In the genomic region with DNA sequence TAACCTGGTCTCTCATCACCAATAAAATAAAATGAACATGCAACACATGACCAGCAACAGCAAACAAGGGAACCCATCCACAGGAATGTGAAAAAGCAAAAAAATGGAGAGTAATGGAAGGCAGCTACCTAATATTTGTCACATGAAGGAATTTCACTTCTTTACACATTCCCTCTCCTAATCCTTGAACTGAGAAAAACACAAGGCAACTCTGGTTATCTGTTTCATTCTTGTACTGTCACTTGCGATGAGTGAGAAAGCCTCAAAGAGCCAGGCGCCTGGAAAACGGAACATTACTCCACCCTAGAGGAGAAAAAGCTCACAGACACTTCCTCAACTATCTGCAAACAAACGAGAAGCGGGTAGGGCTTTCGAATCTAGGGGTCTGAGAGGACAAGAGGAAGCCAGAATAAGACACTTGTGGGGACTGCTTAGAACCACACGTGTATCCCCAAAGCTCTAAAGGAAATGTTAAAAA, we compare ENCODE assay signal across 8 cellular contexts. TPM values are rescaled to one million over a fixed set of nuclear protein-coding genes. Genes with fewer than 3 reads are reported as not detected.
DNase-seq lines count a peak whose midpoint lies in the region; ATAC-seq and TF ChIP-seq lines count a peak whose summit lies in the region.

No MANE protein-coding gene starts in this region.

- H3K27me3 ChIP-seq in Loucy (ENCODE audit: insufficient read depth, low read length, poor library complexity, severe bottlenecking) = no peaks in the 10 kb centered on the region

- no peak overlapping the region for H3K4me2 ChIP-seq in Loucy (ENCODE audit: low read depth, low read length, poor library complexity, severe bottlenecking)

- H3F3A ChIP-seq in Loucy (ENCODE audit: low read depth) = no peaks in the 10 kb centered on the region

- no peaks in the 10 kb centered on the region for H3K9me2 ChIP-seq in Loucy (replicated peaks; ENCODE audit: low read depth, low read length)

- H4K20me1 ChIP-seq in Loucy (ENCODE audit: insufficient read depth, low read length, poor library complexity, severe bottlenecking) = no peaks in the 10 kb centered on the region

- TF ChIP-seq CTCF in Loucy (conservative IDR thresholded peaks at IDR 0.05; ENCODE audit: low read length) (peak; percentile 31), neural crest cell (conservative IDR thresholded peaks at IDR 0.05) (peak; percentile 68)

- H3K36me3 ChIP-seq in Loucy (ENCODE audit: insufficient read depth, low read length) = no peaks in the 10 kb centered on the region

- H3K4me3 ChIP-seq in Loucy (ENCODE audit: low read length, poor library complexity, severe bottlenecking) = no peak overlapping the region

- no peak overlapping the region for H2AFZ ChIP-seq in Loucy (ENCODE audit: low read length)

- H3K9ac ChIP-seq in Loucy (ENCODE audit: low read depth, low read length, poor library complexity, severe bottlenecking) = no peak overlapping the region

- peaks cover 18% of the 10 kb centered on the region for H3K4me1 Mint-ChIP-seq in T-helper 2 cell treated with Interferon-gamma antibody and Interleukin-4, amounts not matched to agents 5 μg/mL and 100 μg/mL, for 36 hours (ENCODE audit: low read depth)
- H3K4me1 Mint-ChIP-seq in neural crest cell = peaks cover 12% of the 10 kb centered on the region

- no peak for ATAC-seq in GM19397 (IDR thresholded peaks at IDR 0.05; ENCODE audit: unreplicated experiment)
- ATAC-seq in HG03159 (IDR thresholded peaks at IDR 0.05; ENCODE audit: unreplicated experiment) = no peak

- DNase-seq in NCI-H524 (lab: John Stamatoyannopoulos, UW) = peak; percentile 12 to 56
- no peak for DNase-seq in NCI-H524 treated with DMSO at 0.1 percent for 48 hours (lab: John Stamatoyannopoulos, UW)
- DNase-seq in T-helper 2 cell treated with Interferon-gamma antibody and Interleukin-4, amounts not matched to agents 5 μg/mL and 100 μg/mL, for 36 hours (ENCODE audit: low spot score) = peak; percentile 25
- DNase-seq in fibroblast of peridontal ligament (ENCODE audit: extremely low read depth) = peak; percentile 85
- DNase-seq in neural crest cell (ENCODE audit: low read depth, low spot score) = peak; percentile 13

- H3K79me2 ChIP-seq in Loucy (ENCODE audit: insufficient read depth, low read length) = no peaks in the 10 kb centered on the region

- H3K4me3 Mint-ChIP-seq in T-helper 2 cell treated with Interferon-gamma antibody and Interleukin-4, amounts not matched to agents 5 μg/mL and 100 μg/mL, for 36 hours = peak overlapping the region; percentile 33
- H3K4me3 Mint-ChIP-seq in neural crest cell = no peak overlapping the region

- no peaks in the 10 kb centered on the region for H3K9me3 Mint-ChIP-seq in T-helper 2 cell treated with Interferon-gamma antibody and Interleukin-4, amounts not matched to agents 5 μg/mL and 100 μg/mL, for 36 hours
- H3K9me3 Mint-ChIP-seq in neural crest cell = no peaks in the 10 kb centered on the region

- no peaks in the 10 kb centered on the region for H3K36me3 Mint-ChIP-seq in T-helper 2 cell treated with Interferon-gamma antibody and Interleukin-4, amounts not matched to agents 5 μg/mL and 100 μg/mL, for 36 hours (ENCODE audit: low read depth)
- H3K36me3 Mint-ChIP-seq in neural crest cell (ENCODE audit: low read depth) = no peaks in the 10 kb centered on the region

- H3K27ac Mint-ChIP-seq in T-helper 2 cell treated with Interferon-gamma antibody and Interleukin-4, amounts not matched to agents 5 μg/mL and 100 μg/mL, for 36 hours = no peak overlapping the region
- no peak overlapping the region for H3K27ac Mint-ChIP-seq in neural crest cell (ENCODE audit: unreplicated experiment)

- peaks cover 10% of the 10 kb centered on the region for H3K4me1 ChIP-seq in Loucy (ENCODE audit: insufficient read depth, low read length, poor library complexity, severe bottlenecking)

- no peaks in the 10 kb centered on the region for H3K9me3 ChIP-seq in Loucy (ENCODE audit: insufficient read depth, low read depth, low read length)

- H3K27me3 Mint-ChIP-seq in T-helper 2 cell treated with Interferon-gamma antibody and Interleukin-4, amounts not matched to agents 5 μg/mL and 100 μg/mL, for 36 hours (ENCODE audit: low read depth) = peaks cover 10% of the 10 kb centered on the region
- no peaks in the 10 kb centered on the region for H3K27me3 Mint-ChIP-seq in neural crest cell (ENCODE audit: low read depth)

RNA-seq across cellular contexts. Expression of a gene that starts 13.8 kb away (rescaled TPM):
- total RNA-seq in neural crest cell = 2.3 and 2.5 TPM in 2 replicates

RNA-seq across cellular contexts. Expression of a gene that starts 13.9 kb away (rescaled TPM):
- 68.8 and 70.4 TPM in 2 replicates for total RNA-seq in neural crest cell
